35 cellular contexts compared by ENCODE assay signal in genomic region chr11:3346587-3346986, GRCh38. TPM values are rescaled to one million over a fixed set of nuclear protein-coding genes. Genes with fewer than 3 reads are reported as not detected.
DNase-seq lines count a peak whose midpoint lies in the region; ATAC-seq and TF ChIP-seq lines count a peak whose summit lies in the region.
"Had no signal": no experiment of that assay in that cellular context is flagged by ENCODE, and none has a peak within 500 bp of the region (broad histone marks: within the 10 kb centered on the region; RNA-seq: fewer than 3 reads in every experiment).

No MANE protein-coding gene starts in this region.

- H3K4me1 ChIP-seq in GM23338 (ENCODE audit: insufficient read depth) (no peaks in the 10 kb centered on the region), upper lobe of right lung (no peaks in the 10 kb centered on the region)
- H3K4me1 ChIP-seq: A549; BE2C; BLaER1; BLaER1 treated with 17β-estradiol and CSF1 and Interleukin-3, amounts not matched to agents 10 nM and 100 nM; Caco-2 had no signal

- TF ChIP-seq CTCF in GM23338 (conservative IDR thresholded peaks at IDR 0.05; ENCODE audit: low read depth in 2 of 2), result no peak
- no peak for TF ChIP-seq CTCF in WTC11 (IDR thresholded peaks at IDR 0.05)
- no peak for TF ChIP-seq CTCF in osteocyte (IDR thresholded peaks at IDR 0.05)
- TF ChIP-seq CTCF in upper lobe of right lung (IDR thresholded peaks at IDR 0.05), result no peak

- H3K36me3 Mint-ChIP-seq in GM23338 (ENCODE audit: low read depth) (peaks cover 14% of the 10 kb centered on the region), WTC11 (peaks cover 8% of the 10 kb centered on the region), osteocyte (ENCODE audit: unreplicated experiment) (no peaks in the 10 kb centered on the region)
- peaks cover 5% of the 10 kb centered on the region for H3K36me3 Mint-ChIP-seq in activated CD8-positive, alpha-beta T cell treated with anti-CD3 and anti-CD28 coated beads, Interleukin-2, amount 10 ng/mL, durations not matched to agents 7 days and 5 days (ENCODE audit: low read depth)
- H3K36me3 Mint-ChIP-seq: CD14-positive monocyte had no signal

- H3K27ac Mint-ChIP-seq in GM23338 (no peak overlapping the region), WTC11 (no peak overlapping the region), osteocyte (ENCODE audit: unreplicated experiment) (no peak overlapping the region)
- no peak overlapping the region for H3K27ac Mint-ChIP-seq in activated CD8-positive, alpha-beta T cell treated with anti-CD3 and anti-CD28 coated beads, Interleukin-2, amount 10 ng/mL, durations not matched to agents 7 days and 5 days
- H3K27ac Mint-ChIP-seq: B cell; CD4-positive, alpha-beta memory T cell; CD4-positive, alpha-beta T cell; CD4-positive, CD25-positive, alpha-beta regulatory T cell; CD8-positive, alpha-beta memory T cell; CD8-positive, alpha-beta T cell had no signal

- CTCF ChIA-PET in WTC11 (lab: Charles Lee), result interaction anchor here (0.6 kb wide), 1 partner anchor 122 kb away, joined by 3 read pairs; no protein-coding TSS in a partner anchor
- CTCF ChIA-PET in activated CD8-positive, alpha-beta T cell treated with anti-CD3 and anti-CD28 coated beads, Interleukin-2, amount 10 ng/mL, durations not matched to agents 7 days and 5 days (lab: Charles Lee), result no interaction called here

- H3F3A ChIP-seq in GM23338 (replicated peaks; ENCODE audit: low read depth), result no peaks in the 10 kb centered on the region

- H3K27ac ChIP-seq in GM23338 (ENCODE audit: low read depth), result no peak overlapping the region
- H3K27ac ChIP-seq in upper lobe of right lung, result no peak overlapping the region
- H3K27ac ChIP-seq: 22Rv1; A549; BLaER1; BLaER1 treated with 17β-estradiol and CSF1 and Interleukin-3, amounts not matched to agents 10 nM and 100 nM; C4-2B had no signal

- peaks cover 20% of the 10 kb centered on the region for H3K4me1 Mint-ChIP-seq in GM23338
- peaks cover 15% of the 10 kb centered on the region for H3K4me1 Mint-ChIP-seq in WTC11
- H3K4me1 Mint-ChIP-seq in osteocyte (ENCODE audit: unreplicated experiment), result no peaks in the 10 kb centered on the region
- no peaks in the 10 kb centered on the region for H3K4me1 Mint-ChIP-seq in activated CD8-positive, alpha-beta T cell treated with anti-CD3 and anti-CD28 coated beads, Interleukin-2, amount 10 ng/mL, durations not matched to agents 7 days and 5 days (ENCODE audit: low read depth)
- H3K4me1 Mint-ChIP-seq: B cell; CD14-positive monocyte; CD4-positive, alpha-beta memory T cell; CD4-positive, CD25-positive, alpha-beta regulatory T cell; CD8-positive, alpha-beta memory T cell had no signal

- H3K9me3 ChIP-seq in upper lobe of right lung, result peaks cover 6% of the 10 kb centered on the region
- H3K9me3 ChIP-seq: BE2C, Caco-2 had no signal

- H3K9me3 Mint-ChIP-seq in GM23338 (peaks cover 8% of the 10 kb centered on the region; the same call in 2 of the 3 replicates), WTC11 (peaks cover 11% of the 10 kb centered on the region), osteocyte (ENCODE audit: unreplicated experiment) (peaks cover 22% of the 10 kb centered on the region)
- peaks cover 9% of the 10 kb centered on the region for H3K9me3 Mint-ChIP-seq in activated CD8-positive, alpha-beta T cell treated with anti-CD3 and anti-CD28 coated beads, Interleukin-2, amount 10 ng/mL, durations not matched to agents 7 days and 5 days (ENCODE audit: insufficient read depth)

- POLR2A ChIA-PET in WTC11 (lab: Charles Lee), result no interaction called here
- POLR2A ChIA-PET in activated CD8-positive, alpha-beta T cell treated with anti-CD3 and anti-CD28 coated beads, Interleukin-2, amount 10 ng/mL, durations not matched to agents 7 days and 5 days (lab: Charles Lee), result interaction anchor here (0.7 kb wide), 1 partner anchor 32 kb away, joined by 3 read pairs; no protein-coding TSS in a partner anchor

- H3K27me3 Mint-ChIP-seq in GM23338 (ENCODE audit: insufficient read depth, low read depth, poor library complexity), result no peaks in the 10 kb centered on the region
- no peaks in the 10 kb centered on the region; the same call in 1 of the 2 replicates for H3K27me3 Mint-ChIP-seq in WTC11 (ENCODE audit: low read depth)
- H3K27me3 Mint-ChIP-seq in osteocyte (ENCODE audit: unreplicated experiment), result peaks cover 18% of the 10 kb centered on the region
- peaks cover 19% of the 10 kb centered on the region for H3K27me3 Mint-ChIP-seq in activated CD8-positive, alpha-beta T cell treated with anti-CD3 and anti-CD28 coated beads, Interleukin-2, amount 10 ng/mL, durations not matched to agents 7 days and 5 days (ENCODE audit: low read depth)

- H3K9me2 ChIP-seq in GM23338 (ENCODE audit: insufficient read depth), result no peaks in the 10 kb centered on the region; the same call in 1 of the 2 replicates

- H3K4me3 ChIP-seq in GM23338 (no peak overlapping the region), upper lobe of right lung (no peak overlapping the region)
- H3K4me3 ChIP-seq: A549; BLaER1; BLaER1 treated with 17β-estradiol and CSF1 and Interleukin-3, amounts not matched to agents 10 nM and 100 nM had no signal

- no peak overlapping the region for H3K4me3 Mint-ChIP-seq in GM23338
- no peak overlapping the region for H3K4me3 Mint-ChIP-seq in WTC11
- H3K4me3 Mint-ChIP-seq in osteocyte (ENCODE audit: unreplicated experiment), result no peak overlapping the region
- no peak overlapping the region for H3K4me3 Mint-ChIP-seq in activated CD8-positive, alpha-beta T cell treated with anti-CD3 and anti-CD28 coated beads, Interleukin-2, amount 10 ng/mL, durations not matched to agents 7 days and 5 days
- H3K4me3 Mint-ChIP-seq: B cell; CD14-positive monocyte; CD4-positive, alpha-beta memory T cell; CD4-positive, alpha-beta T cell; CD4-positive, CD25-positive, alpha-beta regulatory T cell; CD8-positive, alpha-beta memory T cell; CD8-positive, alpha-beta T cell had no signal

- H4K20me1 ChIP-seq in GM23338 (replicated peaks; ENCODE audit: insufficient read depth), result no peaks in the 10 kb centered on the region
- H4K20me1 ChIP-seq: BLaER1; BLaER1 treated with 17β-estradiol and CSF1 and Interleukin-3, amounts not matched to agents 10 nM and 100 nM had no signal

- H3K27me3 ChIP-seq in GM23338 (ENCODE audit: insufficient read depth), result no peaks in the 10 kb centered on the region
- H3K27me3 ChIP-seq in upper lobe of right lung, result no peaks in the 10 kb centered on the region
- H3K27me3 ChIP-seq: BE2C; BLaER1; BLaER1 treated with 17β-estradiol and CSF1 and Interleukin-3, amounts not matched to agents 10 nM and 100 nM had no signal

- H3K4me2 ChIP-seq in GM23338, result no peak overlapping the region
- H3K4me2 ChIP-seq: A549; BLaER1; BLaER1 treated with 17β-estradiol and CSF1 and Interleukin-3, amounts not matched to agents 10 nM and 100 nM had no signal

- no peak overlapping the region for H2AFZ ChIP-seq in GM23338

- intact Hi-C loops in upper lobe of right lung (cut with DNase I), result no loop called here

- ATAC-seq in GM23338 (peak; percentile 47; the same call in 2 of the 3 replicates), WTC11 (peak; percentile 82), upper lobe of right lung (peak; percentile 13), HG02763 (IDR thresholded peaks at IDR 0.05; ENCODE audit: unreplicated experiment) (no peak)
- no peak for ATAC-seq in activated CD8-positive, alpha-beta T cell treated with anti-CD3 and anti-CD28 coated beads, Interleukin-2, amount 10 ng/mL, durations not matched to agents 7 days and 5 days
- ATAC-seq: A549; CD8-positive, alpha-beta T cell had no signal

- H3K36me3 ChIP-seq in GM23338 (ENCODE audit: insufficient read depth), result no peaks in the 10 kb centered on the region; the same call in 1 of the 2 replicates
- no peaks in the 10 kb centered on the region for H3K36me3 ChIP-seq in upper lobe of right lung
- H3K36me3 ChIP-seq: BE2C had no signal

- H3K79me2 ChIP-seq in GM23338 (replicated peaks; ENCODE audit: insufficient read depth), result no peaks in the 10 kb centered on the region

- DNase-seq in GM23338 (ENCODE audit: low spot score) (no peak), WTC11 (ENCODE audit: low spot score) (no peak), osteocyte (ENCODE audit: extremely low spot score, unreplicated experiment) (peak; percentile 78), upper lobe of right lung (no peak), NCI-H2029 (lab: John Stamatoyannopoulos, UW) (no peak)
- DNase-seq in effector CD8-positive, alpha-beta T cell (lab: John Stamatoyannopoulos, UW), result no peak
- no peak for DNase-seq in activated CD8-positive, alpha-beta T cell treated with anti-CD3 and anti-CD28 coated beads, Interleukin-2, amount 10 ng/mL, durations not matched to agents 7 days and 5 days
- DNase-seq: 8988T; ACHN; AML-193; BE2C; C1 segment of cervical spinal cord; Caco-2; Calu3; CD4-positive, alpha-beta memory T cell; CD4-positive, alpha-beta T cell; CD4-positive, CD25-positive, alpha-beta regulatory T cell; CD8-positive, alpha-beta memory T cell; CD8-positive, alpha-beta T cell; COR-L47; DMS 273 treated with DMSO at 0.1 percent for 48 hours; DMS153; DMS53; DMS79; DMS79 treated with DMSO at 0.1 percent for 48 hours; DND-41; EL had no signal

TF ChIP-seq in GM23338, 12 proteins besides CTCF, POLR2A, EP300 and RAD21 (continues in another document):
- no peak for TF ChIP-seq ETS1 (IDR thresholded peaks at IDR 0.05)

RNA-seq across cellular contexts. Expression of gene ZNF195, which starts 32.4 kb away (rescaled TPM):
- 95.3 and 101 TPM in 2 replicates for total RNA-seq in GM23338 (2014; rRNA removed; shearing (Covaris generic))
- polyA plus RNA-seq in GM23338 (2016; fragmentation: Nextera tagmentation; extraction: Ambion mirVana), result 81.6 and 116 TPM in 2 replicates
- total RNA-seq in WTC11 (2021), result 72.7 to 85.5 TPM (median 74.2 TPM) in 3 replicates
- total RNA-seq in osteocyte, result 15.8 and 18.5 TPM in 2 replicates
- total RNA-seq in upper lobe of right lung, result 20.0 TPM
- total RNA-seq in activated CD8-positive, alpha-beta T cell treated with anti-CD3 and anti-CD28 coated beads, Interleukin-2, amount 10 ng/mL, durations not matched to agents 7 days and 5 days, result 10 to 100 TPM; 28.5 to 36.9 TPM

Comparison
In these comparisons a context has a peak if more than half of its experiments do, and no peak if none do; other contexts are left out.
1. ATAC-seq: peak in GM23338 (single experiment), WTC11 (single experiment) and upper lobe of right lung (single experiment); none in HG02763 (single experiment) and activated CD8-positive, alpha-beta T cell treated with anti-CD3 and anti-CD28 coated beads, Interleukin-2, amount 10 ng/mL, durations not matched to agents 7 days and 5 days (single experiment).